9 cellular contexts compared by ENCODE assay signal in the genomic region with DNA sequence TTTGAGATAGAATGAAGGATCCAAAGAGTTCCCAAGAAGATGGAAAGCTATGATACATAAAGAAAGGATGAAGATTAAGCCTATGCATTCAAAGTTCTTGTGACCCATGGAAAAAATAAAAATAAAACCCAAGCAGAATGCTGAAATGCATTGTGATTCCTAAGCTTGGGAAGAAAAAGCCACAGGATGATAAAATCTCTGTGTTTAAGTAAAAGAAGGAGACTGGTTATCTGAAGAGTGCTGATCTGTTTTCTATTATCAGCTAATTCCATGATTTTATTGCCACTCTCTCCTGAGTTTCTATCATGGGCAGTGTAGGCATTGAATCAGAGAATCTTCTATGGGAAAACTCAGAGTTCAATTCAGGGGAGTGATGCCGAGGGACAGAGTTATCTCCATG.
"Had no signal": no experiment of that assay in that cellular context is flagged by ENCODE, and none has a peak within 500 bp of the region (broad histone marks: within the 10 kb centered on the region; RNA-seq: fewer than 3 reads in every experiment).

No MANE protein-coding gene starts in this region.

- H3K4me3 ChIP-seq: GM23248, GM23338, HAP-1 had no signal

- ATAC-seq: GM23338, HCT116 had no signal

- DNase-seq: GM23248, GOT3, H7, H9, HCEC 1CT, HFFc6 had no signal

- H3K4me3 Mint-ChIP-seq: GM23338, H9, HFFc6 had no signal

- H3K4me1 ChIP-seq: HAP-1 had no signal

- H2AFZ ChIP-seq: GM23248, GM23338 had no signal

- H3K27ac Mint-ChIP-seq: GM23338, HFFc6 had no signal

- H3K4me2 ChIP-seq: GM23338 had no signal

- H3K4me1 Mint-ChIP-seq: GM23338, H9 had no signal

- H3K36me3 ChIP-seq: HAP-1 had no signal

- H3K9ac ChIP-seq: GM23248 had no signal

- H3K27ac ChIP-seq: GM23248 had no signal
